18 cellular contexts compared by ENCODE assay signal in genomic region chr20:14777571-14777970, GRCh38.
DNase-seq lines count a peak whose midpoint lies in the region; ATAC-seq, FAIRE-seq and TF ChIP-seq lines count a peak whose summit lies in the region.
"Had no signal": no experiment of that assay in that cellular context is flagged by ENCODE, and none has a peak within 500 bp of the region (broad histone marks: within the 10 kb centered on the region; RNA-seq: fewer than 3 reads in every experiment).

No MANE protein-coding gene starts in this region.

- 84% methylated on average over 4 of the region's 4 CpGs for WGBS in A549 (ENCODE audit: missing lambda C conversion rate)
- WGBS in suprapubic skin, result 84% methylated on average over 4 of the region's 4 CpGs

- peaks cover 6% of the 10 kb centered on the region for H3K9me3 Mint-ChIP-seq in mesothelial cell of epicardium
- H3K9me3 Mint-ChIP-seq in activated naive CD8-positive, alpha-beta T cell treated with anti-CD3 and anti-CD28 coated beads for 36 hours, result peaks cover 3% of the 10 kb centered on the region
- H3K9me3 Mint-ChIP-seq in naive thymus-derived CD4-positive, alpha-beta T cell, result peaks cover 0 to 21% (median 9%) of the 10 kb centered on the region in 11 donors

- H3K4me3 Mint-ChIP-seq in mesothelial cell of epicardium, result no peak overlapping the region
- no peak overlapping the region for H3K4me3 Mint-ChIP-seq in activated naive CD8-positive, alpha-beta T cell treated with anti-CD3 and anti-CD28 coated beads for 36 hours
- H3K4me3 Mint-ChIP-seq in naive thymus-derived CD4-positive, alpha-beta T cell, result no peak overlapping the region
- H3K4me3 Mint-ChIP-seq: CD4-positive, alpha-beta memory T cell had no signal

- H3K4me1 ChIP-seq in A549, result peaks cover 14% of the 10 kb centered on the region
- H3K4me1 ChIP-seq in suprapubic skin, result peaks cover 13% of the 10 kb centered on the region
- no peaks in the 10 kb centered on the region for H3K4me1 ChIP-seq in naive thymus-derived CD4-positive, alpha-beta T cell (ENCODE audit: control insufficient read depth in 2 of 2, insufficient read depth in 2 of 2, low read length in 2 of 2)

- intact Hi-C loops in naive thymus-derived CD4-positive, alpha-beta T cell (cut with micrococcal nuclease), result no loop called here

- peak overlapping the region; percentile 36 for H3K27ac Mint-ChIP-seq in mesothelial cell of epicardium
- no peak overlapping the region for H3K27ac Mint-ChIP-seq in activated naive CD8-positive, alpha-beta T cell treated with anti-CD3 and anti-CD28 coated beads for 36 hours
- no peak overlapping the region for H3K27ac Mint-ChIP-seq in naive thymus-derived CD4-positive, alpha-beta T cell
- H3K27ac Mint-ChIP-seq: CD4-positive, alpha-beta memory T cell had no signal

- no peak overlapping the region for H3K4me3 ChIP-seq in A549
- no peak overlapping the region for H3K4me3 ChIP-seq in choroid plexus epithelial cell (ENCODE audit: low read depth, low read length)
- no peak overlapping the region for H3K4me3 ChIP-seq in suprapubic skin
- no peak overlapping the region for H3K4me3 ChIP-seq in naive thymus-derived CD4-positive, alpha-beta T cell (ENCODE audit: low read length)

- TF ChIP-seq EP300 in A549 (IDR thresholded peaks at IDR 0.05) (no peak), suprapubic skin (IDR thresholded peaks at IDR 0.05) (no peak)

- peaks cover 2% of the 10 kb centered on the region for H3K36me3 Mint-ChIP-seq in mesothelial cell of epicardium
- no peaks in the 10 kb centered on the region for H3K36me3 Mint-ChIP-seq in activated naive CD8-positive, alpha-beta T cell treated with anti-CD3 and anti-CD28 coated beads for 36 hours
- peaks cover 0 to 3% (median 0%) of the 10 kb centered on the region in 5 donors for H3K36me3 Mint-ChIP-seq in naive thymus-derived CD4-positive, alpha-beta T cell
- H3K36me3 Mint-ChIP-seq: CD4-positive, alpha-beta memory T cell had no signal

- peak; percentile 73 for FAIRE-seq in A549 (lab: Jason Lieb, UNC)
- FAIRE-seq: H1 had no signal

- no peaks in the 10 kb centered on the region for H3K36me3 ChIP-seq in suprapubic skin
- H3K36me3 ChIP-seq in naive thymus-derived CD4-positive, alpha-beta T cell (ENCODE audit: control insufficient read depth in 2 of 3, insufficient read depth in 3 of 3, low read length in 3 of 3), result no peaks in the 10 kb centered on the region

- ATAC-seq in A549 (no peak), GM18907 (IDR thresholded peaks at IDR 0.05; ENCODE audit: unreplicated experiment) (no peak)
- no peak for ATAC-seq in naive thymus-derived CD4-positive, alpha-beta T cell

- H3K27ac ChIP-seq in A549, result peak overlapping the region; percentile 36 to 59; a peak in 2 of 6 replicates
- no peak overlapping the region for H3K27ac ChIP-seq in suprapubic skin
- H3K27ac ChIP-seq in naive thymus-derived CD4-positive, alpha-beta T cell (ENCODE audit: low read depth, low read length), result no peak overlapping the region

- peaks cover 29% of the 10 kb centered on the region for H3K4me1 Mint-ChIP-seq in mesothelial cell of epicardium
- no peaks in the 10 kb centered on the region for H3K4me1 Mint-ChIP-seq in activated naive CD8-positive, alpha-beta T cell treated with anti-CD3 and anti-CD28 coated beads for 36 hours
- no peaks in the 10 kb centered on the region for H3K4me1 Mint-ChIP-seq in naive thymus-derived CD4-positive, alpha-beta T cell
- H3K4me1 Mint-ChIP-seq: CD4-positive, alpha-beta memory T cell had no signal

- H3K9me3 ChIP-seq in A549 (peaks cover 4% of the 10 kb centered on the region; the same call in 1 of the 3 replicates), suprapubic skin (no peaks in the 10 kb centered on the region)
- H3K9me3 ChIP-seq in naive thymus-derived CD4-positive, alpha-beta T cell (ENCODE audit: control insufficient read depth in 2 of 3, low read length in 3 of 3), result peaks cover 0 to 4% (median 0%) of the 10 kb centered on the region in 3 experiments

- CTCF ChIA-PET in A549 (lab: Yijun Ruan, JAX), result interaction anchor here (1.0 kb wide), 1 partner anchor 16 kb away, joined by 3 read pairs; no protein-coding TSS in a partner anchor
- CTCF ChIA-PET in naive thymus-derived CD4-positive, alpha-beta T cell (lab: Charles Lee), result no interaction called here

- no peak for TF ChIP-seq RAD21 in A549 (conservative IDR thresholded peaks at IDR 0.05 in 1 of 2, IDR thresholded peaks at IDR 0.05 in 1 of 2)

- no peaks in the 10 kb centered on the region for H3K27me3 ChIP-seq in suprapubic skin
- no peaks in the 10 kb centered on the region for H3K27me3 ChIP-seq in naive thymus-derived CD4-positive, alpha-beta T cell (ENCODE audit: control insufficient read depth in 2 of 2, insufficient read depth in 2 of 2, low read length in 2 of 2)

- TF ChIP-seq CTCF in A549 (IDR thresholded peaks at IDR 0.05) (no peak), choroid plexus epithelial cell (conservative IDR thresholded peaks at IDR 0.05; ENCODE audit: low read depth, low read length) (no peak), mesothelial cell of epicardium (IDR thresholded peaks at IDR 0.05; ENCODE audit: unreplicated experiment) (no peak), suprapubic skin (IDR thresholded peaks at IDR 0.05) (no peak)

- H3K27me3 Mint-ChIP-seq in mesothelial cell of epicardium (ENCODE audit: low read depth), result no peaks in the 10 kb centered on the region
- no peaks in the 10 kb centered on the region for H3K27me3 Mint-ChIP-seq in activated naive CD8-positive, alpha-beta T cell treated with anti-CD3 and anti-CD28 coated beads for 36 hours
- no peaks in the 10 kb centered on the region for H3K27me3 Mint-ChIP-seq in naive thymus-derived CD4-positive, alpha-beta T cell
- H3K27me3 Mint-ChIP-seq: CD4-positive, alpha-beta memory T cell had no signal

- DNase-seq in A549 (ENCODE audit: low read depth in 1 of 2, low spot score in 1 of 2) (no peak), HS-27A (ENCODE audit: low read depth) (peak; percentile 30), choroid plexus epithelial cell (ENCODE audit: low read depth) (peak; percentile 68), mesothelial cell of epicardium (ENCODE audit: low spot score in 2 of 2, unreplicated experiment in 2 of 2) (no peak), suprapubic skin (ENCODE audit: low spot score in 2 of 2) (no peak)
- DNase-seq in activated naive CD8-positive, alpha-beta T cell treated with anti-CD3 and anti-CD28 coated beads for 36 hours, result no peak
- no peak for DNase-seq in naive thymus-derived CD4-positive, alpha-beta T cell
- DNase-seq: CD4-positive, alpha-beta memory T cell; DMS79 treated with DMSO at 0.1 percent for 48 hours; GF-D8; Karpas-422; NCI-H1105 treated with DMSO at 0.1 percent for 48 hours; NCI-H187 treated with DMSO at 0.1 percent for 48 hours; NCI-H446 treated with DMSO at 0.1 percent for 48 hours; NCI-H748 treated with DMSO at 0.1 percent for 48 hours; Right ventricle myocardium superior had no signal

- TF ChIP-seq POLR2A in A549 (IDR thresholded peaks at IDR 0.05; ENCODE audit: low read length) (no peak), suprapubic skin (IDR thresholded peaks at IDR 0.05) (no peak)

- POLR2A ChIA-PET in A549 (lab: Yijun Ruan, JAX), result no interaction called here
- POLR2A ChIA-PET in naive thymus-derived CD4-positive, alpha-beta T cell (lab: Charles Lee), result no interaction called here

- no peak overlapping the region for H3K4me2 ChIP-seq in A549

TF ChIP-seq in A549, 52 proteins besides CTCF, POLR2A, EP300 and RAD21 (continues in another document):
- no peak for TF ChIP-seq EHF (CRISPR knock-in tag; IDR thresholded peaks at IDR 0.05)
- TF ChIP-seq NR3C1 (IDR thresholded peaks at IDR 0.05), result no peak
- TF ChIP-seq HOXB13 (CRISPR knock-in tag; IDR thresholded peaks at IDR 0.05; ENCODE audit: low read depth), result no peak
- no peak for TF ChIP-seq TFCP2L1 (CRISPR knock-in tag; IDR thresholded peaks at IDR 0.05)
- no peak for TF ChIP-seq NPAS2 (CRISPR knock-in tag; IDR thresholded peaks at IDR 0.05; ENCODE audit: borderline replicate concordance)
- TF ChIP-seq, protein P1, sequence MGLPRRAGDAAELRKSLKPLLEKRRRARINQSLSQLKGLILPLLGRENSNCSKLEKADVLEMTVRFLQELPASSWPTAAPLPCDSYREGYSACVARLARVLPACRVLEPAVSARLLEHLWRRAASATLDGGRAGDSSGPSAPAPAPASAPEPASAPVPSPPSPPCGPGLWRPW (IDR thresholded peaks at IDR 0.05), result no peak
- no peak for TF ChIP-seq NFE2L2 (conservative IDR thresholded peaks at IDR 0.05; ENCODE audit: low read length)
- TF ChIP-seq FOSB (CRISPR knock-in tag; IDR thresholded peaks at IDR 0.05), result no peak
- TF ChIP-seq HOXB5 (CRISPR knock-in tag; IDR thresholded peaks at IDR 0.05), result no peak
- no peak for TF ChIP-seq ZFP36 (IDR thresholded peaks at IDR 0.05; ENCODE audit: borderline replicate concordance, partially characterized antibody)
- TF ChIP-seq POLR2AphosphoS2 (conservative IDR thresholded peaks at IDR 0.05; ENCODE audit: low read length), result no peak
- TF ChIP-seq ZNF302 (CRISPR knock-in tag; IDR thresholded peaks at IDR 0.05), result no peak
- no peak for TF ChIP-seq ZSCAN20 (CRISPR knock-in tag; IDR thresholded peaks at IDR 0.05)
- TF ChIP-seq, protein P2, sequence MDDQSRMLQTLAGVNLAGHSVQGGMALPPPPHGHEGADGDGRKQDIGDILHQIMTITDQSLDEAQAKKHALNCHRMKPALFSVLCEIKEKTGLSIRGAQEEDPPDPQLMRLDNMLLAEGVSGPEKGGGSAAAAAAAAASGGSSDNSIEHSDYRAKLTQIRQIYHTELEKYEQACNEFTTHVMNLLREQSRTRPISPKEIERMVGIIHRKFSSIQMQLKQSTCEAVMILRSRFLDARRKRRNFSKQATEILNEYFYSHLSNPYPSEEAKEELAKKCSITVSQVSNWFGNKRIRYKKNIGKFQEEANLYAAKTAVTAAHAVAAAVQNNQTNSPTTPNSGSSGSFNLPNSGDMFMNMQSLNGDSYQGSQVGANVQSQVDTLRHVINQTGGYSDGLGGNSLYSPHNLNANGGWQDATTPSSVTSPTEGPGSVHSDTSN (IDR thresholded peaks at IDR 0.05), result no peak

Comparison
In these comparisons a context has a peak if more than half of its experiments do, and no peak if none do; other contexts are left out.
1. DNase-seq: peak in HS-27A (single experiment) and choroid plexus epithelial cell (single experiment); none in A549 (0 of 2), mesothelial cell of epicardium (0 of 2), activated naive CD8-positive, alpha-beta T cell treated with anti-CD3 and anti-CD28 coated beads for 36 hours (single experiment), suprapubic skin (0 of 2) and naive thymus-derived CD4-positive, alpha-beta T cell (0 of 9).
2. H3K27ac ChIP-seq: peak in A549 (2 of 2); none in suprapubic skin (single experiment) and naive thymus-derived CD4-positive, alpha-beta T cell (single experiment).